ENCODE assay signal across 9 cellular contexts in the genomic region with DNA sequence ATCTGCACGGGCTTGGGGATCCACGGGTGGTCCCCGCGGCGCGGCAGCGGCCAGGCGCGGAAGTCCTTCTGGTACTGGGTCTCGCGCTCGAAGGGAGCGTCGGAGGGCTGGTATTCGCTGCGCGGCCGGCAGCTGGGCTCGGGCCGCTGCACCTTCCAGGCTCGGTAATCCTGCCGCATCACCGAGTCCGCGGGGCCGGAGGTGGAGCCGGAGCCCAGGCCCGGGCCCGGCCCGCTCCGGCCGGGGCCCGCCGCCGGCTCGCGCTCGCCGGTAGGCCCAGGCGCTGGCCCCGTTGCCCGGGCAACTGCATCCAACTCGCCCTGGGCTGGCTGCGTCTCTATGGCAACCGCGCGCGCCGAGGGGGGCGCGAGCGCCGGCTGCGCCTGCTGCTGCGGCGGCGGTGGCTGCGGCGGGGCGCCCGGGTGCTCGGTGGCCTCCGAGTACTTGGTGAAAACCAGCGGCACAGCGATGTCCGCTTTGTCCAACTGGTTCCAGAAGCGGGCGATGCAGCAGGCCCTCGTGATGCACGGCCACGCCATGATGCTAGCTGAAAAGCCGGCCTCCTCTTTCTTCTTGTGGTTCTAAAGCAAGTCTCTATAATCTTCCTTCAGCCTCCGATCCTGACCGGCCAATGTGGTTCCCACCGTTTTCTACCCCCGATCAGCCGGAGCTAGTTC. TPM values are rescaled to one million over a fixed set of nuclear protein-coding genes. Genes with fewer than 3 reads are reported as not detected.
A peak's percentile ranks its signal among the peaks of the same experiment; 100 is the strongest.
DNase-seq lines count a peak whose midpoint lies in the region; ATAC-seq and TF ChIP-seq lines count a peak whose summit lies in the region.
"Had no signal": no experiment of that assay in that cellular context is flagged by ENCODE, and none has a peak within 500 bp of the region (broad histone marks: within the 10 kb centered on the region; RNA-seq: fewer than 3 reads in every experiment).

No MANE protein-coding gene starts in this region.

- H3K4me3 ChIP-seq in HL-60 (replicated peaks; ENCODE audit: insufficient read depth, low read length): peak overlapping the region; percentile 20

- no peaks in the 10 kb centered on the region for H3K9me3 ChIP-seq in T-helper 17 cell (ENCODE audit: control insufficient read depth, low read length, poor library complexity, severe bottlenecking)

- TF ChIP-seq CTCF in HL-60 (IDR thresholded peaks at IDR 0.05; ENCODE audit: insufficient read depth, low read length) (no peak), endothelial cell (IDR thresholded peaks at IDR 0.05; ENCODE audit: unreplicated experiment) (no peak)

- ATAC-seq in T-helper 17 cell (peak; percentile 61), memory B cell (ENCODE audit: low read depth) (peak; percentile 59), GM21423 (IDR thresholded peaks at IDR 0.05; ENCODE audit: unreplicated experiment) (no peak), GM18907 (IDR thresholded peaks at IDR 0.05; ENCODE audit: unreplicated experiment) (no peak)

- H3K4me1 Mint-ChIP-seq in T-helper 17 cell (peaks cover 10% of the 10 kb centered on the region), endothelial cell (ENCODE audit: unreplicated experiment) (peaks cover 11% of the 10 kb centered on the region), memory B cell (peaks cover 11% of the 10 kb centered on the region)

- H3K9me3 Mint-ChIP-seq in endothelial cell (ENCODE audit: unreplicated experiment) (no peaks in the 10 kb centered on the region), memory B cell (no peaks in the 10 kb centered on the region)

- H3K27me3 Mint-ChIP-seq in T-helper 17 cell (peaks cover 83% of the 10 kb centered on the region), endothelial cell (ENCODE audit: unreplicated experiment) (peaks cover 24% of the 10 kb centered on the region), memory B cell (peaks cover 31% of the 10 kb centered on the region)

- H3K4me3 Mint-ChIP-seq in T-helper 17 cell (peak overlapping the region; percentile 92), endothelial cell (ENCODE audit: unreplicated experiment) (peak overlapping the region; percentile 78), memory B cell (peak overlapping the region; percentile 87)

- DNase-seq in DMS 273 (lab: John Stamatoyannopoulos, UW; ENCODE audit: unreplicated experiment) (peak; percentile 89), HL-60 (ENCODE audit: low read depth in 1 of 2, low spot score in 1 of 2) (peak in 1 of 2 experiments; percentile 11), T-helper 17 cell (peak in 1 of 3 donors; percentile 14), endothelial cell (ENCODE audit: low spot score) (peak; percentile 55), memory B cell (ENCODE audit: low spot score in 2 of 2) (peak in 1 of 2 donors; percentile 35)

- H3K27ac Mint-ChIP-seq in T-helper 17 cell (no peak overlapping the region), endothelial cell (ENCODE audit: unreplicated experiment) (no peak overlapping the region), memory B cell (no peak overlapping the region)

- no peak overlapping the region for H3K27ac ChIP-seq in HL-60 (replicated peaks)
- H3K27ac ChIP-seq in temporal lobe (ENCODE audit: low read depth, low read length): peak overlapping the region; percentile 50

- H3K27me3 ChIP-seq in HL-60 (ENCODE audit: insufficient read depth, poor library complexity, severe bottlenecking): peaks cover 59% of the 10 kb centered on the region

- H3K36me3 Mint-ChIP-seq in T-helper 17 cell (ENCODE audit: low read depth) (peaks cover 5% of the 10 kb centered on the region), endothelial cell (ENCODE audit: low read depth, unreplicated experiment) (peaks cover 5% of the 10 kb centered on the region), memory B cell (no peaks in the 10 kb centered on the region)

RNA-seq across cellular contexts. Expression of gene MAP6, which starts 0.9 kb away (rescaled TPM):
- total RNA-seq in T-helper 17 cell: under 1 TPM; 0.12 to 0.18 TPM
- total RNA-seq in endothelial cell (ENCODE audit: unreplicated experiment): 0.26 TPM
- total RNA-seq in temporal lobe: 77.9 TPM

RNA-seq across cellular contexts. Expression of gene MOGAT2, which starts 49.7 kb away (rescaled TPM):
- total RNA-seq in T-helper 17 cell: not detected
- total RNA-seq in endothelial cell (ENCODE audit: unreplicated experiment): not detected
- 0.25 TPM for total RNA-seq in temporal lobe
- total RNA-seq: NCI-H460 had no signal

Comparison
In these comparisons a context has a peak if more than half of its experiments do, and no peak if none do; other contexts are left out.
1. ATAC-seq: peak in T-helper 17 cell (single experiment) and memory B cell (single experiment); none in GM21423 (single experiment) and GM18907 (single experiment).
2. RNA of gene MAP6, which starts 0.9 kb away (total RNA-seq): 77.9 TPM in temporal lobe (single experiment); 0.26 TPM in endothelial cell (single experiment) and 0.12 to 0.18 TPM in T-helper 17 cell; every median in the first group is over 10 times any median in the second.
3. Peak in every context shown above with its lines, with median percentiles within 50 percentile points of each other: H3K4me3 Mint-ChIP-seq.